Comparison of ENCODE assay signal across 1 cellular context in the genomic region with DNA sequence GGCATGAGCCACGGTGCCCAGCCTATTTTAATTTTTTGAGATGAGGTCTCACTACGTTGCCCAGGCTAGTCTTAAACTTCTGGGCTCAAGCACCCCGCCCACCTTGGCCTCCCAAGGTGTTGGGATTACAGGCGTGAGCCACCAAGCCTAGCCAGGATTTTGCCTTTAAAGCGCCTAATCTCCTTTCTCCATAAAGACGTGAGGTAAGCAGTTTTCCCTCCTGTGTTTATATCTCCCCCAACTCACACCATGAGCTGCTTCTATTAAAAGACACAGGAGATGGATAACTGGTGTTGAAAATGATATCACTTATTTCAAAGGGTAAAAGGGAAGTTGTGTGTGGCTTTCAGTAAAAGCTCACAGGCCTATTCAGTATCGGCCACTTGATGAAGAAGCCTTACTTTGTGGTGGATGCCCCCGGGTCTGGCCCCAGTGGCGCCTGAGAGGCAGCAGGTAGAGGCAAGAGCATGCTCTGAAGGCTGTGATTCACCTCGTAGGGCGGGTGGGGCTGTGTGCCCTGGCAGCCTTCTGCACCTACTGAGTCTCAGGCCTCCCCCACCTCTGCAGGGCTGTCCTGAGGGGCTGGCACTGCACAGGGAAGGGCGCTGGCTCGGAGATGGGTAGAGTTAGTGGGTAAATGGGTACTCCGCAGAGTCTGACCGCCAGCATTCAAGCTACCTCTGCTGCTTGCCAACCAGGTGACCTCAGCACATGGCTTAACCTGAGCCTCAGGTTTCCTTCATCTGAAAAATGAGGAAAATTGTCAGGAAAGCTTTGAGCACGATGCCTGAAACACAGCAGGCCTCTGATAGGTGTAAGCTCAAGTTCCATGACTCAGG.
TF ChIP-seq lines count a peak whose summit lies in the region.

No MANE protein-coding gene starts in this region.

TF ChIP-seq in K562, 482 proteins besides CTCF, POLR2A, EP300 and RAD21 (continued from another document):
- TF ChIP-seq, protein P1, sequence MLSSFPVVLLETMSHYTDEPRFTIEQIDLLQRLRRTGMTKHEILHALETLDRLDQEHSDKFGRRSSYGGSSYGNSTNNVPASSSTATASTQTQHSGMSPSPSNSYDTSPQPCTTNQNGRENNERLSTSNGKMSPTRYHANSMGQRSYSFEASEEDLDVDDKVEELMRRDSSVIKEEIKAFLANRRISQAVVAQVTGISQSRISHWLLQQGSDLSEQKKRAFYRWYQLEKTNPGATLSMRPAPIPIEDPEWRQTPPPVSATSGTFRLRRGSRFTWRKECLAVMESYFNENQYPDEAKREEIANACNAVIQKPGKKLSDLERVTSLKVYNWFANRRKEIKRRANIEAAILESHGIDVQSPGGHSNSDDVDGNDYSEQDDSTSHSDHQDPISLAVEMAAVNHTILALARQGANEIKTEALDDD (IDR thresholded peaks at IDR 0.05): no peak
- TF ChIP-seq, protein P2, sequence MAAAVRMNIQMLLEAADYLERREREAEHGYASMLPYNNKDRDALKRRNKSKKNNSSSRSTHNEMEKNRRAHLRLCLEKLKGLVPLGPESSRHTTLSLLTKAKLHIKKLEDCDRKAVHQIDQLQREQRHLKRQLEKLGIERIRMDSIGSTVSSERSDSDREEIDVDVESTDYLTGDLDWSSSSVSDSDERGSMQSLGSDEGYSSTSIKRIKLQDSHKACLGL (CRISPR knock-in tag; IDR thresholded peaks at IDR 0.05; ENCODE audit: borderline replicate concordance, poor library complexity, severe bottlenecking): no peak
- TF ChIP-seq TAF1 (IDR thresholded peaks at IDR 0.05; ENCODE audit: control insufficient read depth, extremely low read depth, insufficient read depth, low read length, severe bottlenecking) (no peak), ZNF586 (CRISPR knock-in tag; conservative IDR thresholded peaks at IDR 0.05) (no peak), ZFPM2 (CRISPR knock-in tag; IDR thresholded peaks at IDR 0.05) (no peak), CBFA2T2 (conservative IDR thresholded peaks at IDR 0.05) (peak; percentile 52; the same call in 1 of the 2 replicates), HDAC8 (tag; IDR thresholded peaks at IDR 0.05) (no peak), RUNX1 (IDR thresholded peaks at IDR 0.05; ENCODE audit: low read depth) (no peak), STAT5A (IDR thresholded peaks at IDR 0.05; ENCODE audit: borderline replicate concordance, low read length) (no peak), ESRRA (IDR thresholded peaks at IDR 0.05; ENCODE audit: borderline replicate concordance, low read depth) (no peak), SRSF9 (IDR thresholded peaks at IDR 0.05; ENCODE audit: borderline replicate concordance, low read depth, low read length) (no peak), L3MBTL2 (IDR thresholded peaks at IDR 0.05) (no peak), YY1 (IDR thresholded peaks at IDR 0.05; ENCODE audit: borderline replicate concordance in 1 of 3, control insufficient read depth in 1 of 3, extremely low read depth in 1 of 3, insufficient read depth in 3 of 3, insufficient read length in 1 of 3, insufficient replicate concordance in 2 of 3, low read depth in 1 of 3, low read length in 2 of 3) (no peak), KDM1A (IDR thresholded peaks at IDR 0.05) (0 out of 4 replicates have a peak, but pooled peaks of 1 of the 2 experiments have one; percentile 27), HDAC1 (IDR thresholded peaks at IDR 0.05) (no peak), BRD9 (IDR thresholded peaks at IDR 0.05; ENCODE audit: low read depth, partially characterized antibody) (no peak), NCOR1 (IDR thresholded peaks at IDR 0.05) (peak; percentile 22; the same call in 1 of the 2 replicates), POLR3A (IDR thresholded peaks at IDR 0.05; ENCODE audit: borderline replicate concordance, extremely low read depth, insufficient read depth, insufficient read length) (no peak), MAFG (tag; conservative IDR thresholded peaks at IDR 0.05) (no peak), BACH1 (tag; IDR thresholded peaks at IDR 0.05) (no peak), CBFA2T3 (IDR thresholded peaks at IDR 0.05) (peak; percentile 74), SETDB1 (IDR thresholded peaks at IDR 0.05; ENCODE audit: low read length) (no peak), ZEB2 (IDR thresholded peaks at IDR 0.05) (no peak; the same call in 1 of the 2 replicates)
- TF ChIP-seq, protein P3, sequence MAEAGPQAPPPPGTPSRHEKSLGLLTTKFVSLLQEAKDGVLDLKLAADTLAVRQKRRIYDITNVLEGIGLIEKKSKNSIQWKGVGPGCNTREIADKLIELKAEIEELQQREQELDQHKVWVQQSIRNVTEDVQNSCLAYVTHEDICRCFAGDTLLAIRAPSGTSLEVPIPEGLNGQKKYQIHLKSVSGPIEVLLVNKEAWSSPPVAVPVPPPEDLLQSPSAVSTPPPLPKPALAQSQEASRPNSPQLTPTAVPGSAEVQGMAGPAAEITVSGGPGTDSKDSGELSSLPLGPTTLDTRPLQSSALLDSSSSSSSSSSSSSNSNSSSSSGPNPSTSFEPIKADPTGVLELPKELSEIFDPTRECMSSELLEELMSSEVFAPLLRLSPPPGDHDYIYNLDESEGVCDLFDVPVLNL (CRISPR knock-in tag; IDR thresholded peaks at IDR 0.05; ENCODE audit: low read depth): no peak
- TF ChIP-seq, protein P4, sequence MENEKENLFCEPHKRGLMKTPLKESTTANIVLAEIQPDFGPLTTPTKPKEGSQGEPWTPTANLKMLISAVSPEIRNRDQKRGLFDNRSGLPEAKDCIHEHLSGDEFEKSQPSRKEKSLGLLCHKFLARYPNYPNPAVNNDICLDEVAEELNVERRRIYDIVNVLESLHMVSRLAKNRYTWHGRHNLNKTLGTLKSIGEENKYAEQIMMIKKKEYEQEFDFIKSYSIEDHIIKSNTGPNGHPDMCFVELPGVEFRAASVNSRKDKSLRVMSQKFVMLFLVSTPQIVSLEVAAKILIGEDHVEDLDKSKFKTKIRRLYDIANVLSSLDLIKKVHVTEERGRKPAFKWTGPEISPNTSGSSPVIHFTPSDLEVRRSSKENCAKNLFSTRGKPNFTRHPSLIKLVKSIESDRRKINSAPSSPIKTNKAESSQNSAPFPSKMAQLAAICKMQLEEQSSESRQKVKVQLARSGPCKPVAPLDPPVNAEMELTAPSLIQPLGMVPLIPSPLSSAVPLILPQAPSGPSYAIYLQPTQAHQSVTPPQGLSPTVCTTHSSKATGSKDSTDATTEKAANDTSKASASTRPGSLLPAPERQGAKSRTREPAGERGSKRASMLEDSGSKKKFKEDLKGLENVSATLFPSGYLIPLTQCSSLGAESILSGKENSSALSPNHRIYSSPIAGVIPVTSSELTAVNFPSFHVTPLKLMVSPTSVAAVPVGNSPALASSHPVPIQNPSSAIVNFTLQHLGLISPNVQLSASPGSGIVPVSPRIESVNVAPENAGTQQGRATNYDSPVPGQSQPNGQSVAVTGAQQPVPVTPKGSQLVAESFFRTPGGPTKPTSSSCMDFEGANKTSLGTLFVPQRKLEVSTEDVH (IDR thresholded peaks at IDR 0.05; ENCODE audit: low read depth, partially characterized antibody): no peak
- TF ChIP-seq, protein P5, sequence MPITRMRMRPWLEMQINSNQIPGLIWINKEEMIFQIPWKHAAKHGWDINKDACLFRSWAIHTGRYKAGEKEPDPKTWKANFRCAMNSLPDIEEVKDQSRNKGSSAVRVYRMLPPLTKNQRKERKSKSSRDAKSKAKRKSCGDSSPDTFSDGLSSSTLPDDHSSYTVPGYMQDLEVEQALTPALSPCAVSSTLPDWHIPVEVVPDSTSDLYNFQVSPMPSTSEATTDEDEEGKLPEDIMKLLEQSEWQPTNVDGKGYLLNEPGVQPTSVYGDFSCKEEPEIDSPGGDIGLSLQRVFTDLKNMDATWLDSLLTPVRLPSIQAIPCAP (CRISPR knock-in tag; IDR thresholded peaks at IDR 0.05; ENCODE audit: borderline replicate concordance): no peak
- TF ChIP-seq, protein P6, sequence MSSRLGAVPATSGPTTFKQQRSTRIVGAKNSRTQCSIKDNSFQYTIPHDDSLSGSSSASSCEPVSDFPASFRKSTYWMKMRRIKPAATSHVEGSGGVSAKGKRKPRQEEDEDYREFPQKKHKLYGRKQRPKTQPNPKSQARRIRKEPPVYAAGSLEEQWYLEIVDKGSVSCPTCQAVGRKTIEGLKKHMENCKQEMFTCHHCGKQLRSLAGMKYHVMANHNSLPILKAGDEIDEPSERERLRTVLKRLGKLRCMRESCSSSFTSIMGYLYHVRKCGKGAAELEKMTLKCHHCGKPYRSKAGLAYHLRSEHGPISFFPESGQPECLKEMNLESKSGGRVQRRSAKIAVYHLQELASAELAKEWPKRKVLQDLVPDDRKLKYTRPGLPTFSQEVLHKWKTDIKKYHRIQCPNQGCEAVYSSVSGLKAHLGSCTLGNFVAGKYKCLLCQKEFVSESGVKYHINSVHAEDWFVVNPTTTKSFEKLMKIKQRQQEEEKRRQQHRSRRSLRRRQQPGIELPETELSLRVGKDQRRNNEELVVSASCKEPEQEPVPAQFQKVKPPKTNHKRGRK (tag; IDR thresholded peaks at IDR 0.05): no peak
- TF ChIP-seq, protein P7, sequence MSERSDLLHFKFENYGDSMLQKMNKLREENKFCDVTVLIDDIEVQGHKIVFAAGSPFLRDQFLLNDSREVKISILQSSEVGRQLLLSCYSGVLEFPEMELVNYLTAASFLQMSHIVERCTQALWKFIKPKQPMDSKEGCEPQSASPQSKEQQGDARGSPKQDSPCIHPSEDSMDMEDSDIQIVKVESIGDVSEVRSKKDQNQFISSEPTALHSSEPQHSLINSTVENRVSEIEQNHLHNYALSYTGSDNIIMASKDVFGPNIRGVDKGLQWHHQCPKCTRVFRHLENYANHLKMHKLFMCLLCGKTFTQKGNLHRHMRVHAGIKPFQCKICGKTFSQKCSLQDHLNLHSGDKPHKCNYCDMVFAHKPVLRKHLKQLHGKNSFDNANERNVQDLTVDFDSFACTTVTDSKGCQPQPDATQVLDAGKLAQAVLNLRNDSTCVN (CRISPR knock-in tag; IDR thresholded peaks at IDR 0.05): no peak
- TF ChIP-seq, protein P8, sequence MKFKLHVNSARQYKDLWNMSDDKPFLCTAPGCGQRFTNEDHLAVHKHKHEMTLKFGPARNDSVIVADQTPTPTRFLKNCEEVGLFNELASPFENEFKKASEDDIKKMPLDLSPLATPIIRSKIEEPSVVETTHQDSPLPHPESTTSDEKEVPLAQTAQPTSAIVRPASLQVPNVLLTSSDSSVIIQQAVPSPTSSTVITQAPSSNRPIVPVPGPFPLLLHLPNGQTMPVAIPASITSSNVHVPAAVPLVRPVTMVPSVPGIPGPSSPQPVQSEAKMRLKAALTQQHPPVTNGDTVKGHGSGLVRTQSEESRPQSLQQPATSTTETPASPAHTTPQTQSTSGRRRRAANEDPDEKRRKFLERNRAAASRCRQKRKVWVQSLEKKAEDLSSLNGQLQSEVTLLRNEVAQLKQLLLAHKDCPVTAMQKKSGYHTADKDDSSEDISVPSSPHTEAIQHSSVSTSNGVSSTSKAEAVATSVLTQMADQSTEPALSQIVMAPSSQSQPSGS (CRISPR knock-in tag; IDR thresholded peaks at IDR 0.05): no peak
- TF ChIP-seq, protein P9, sequence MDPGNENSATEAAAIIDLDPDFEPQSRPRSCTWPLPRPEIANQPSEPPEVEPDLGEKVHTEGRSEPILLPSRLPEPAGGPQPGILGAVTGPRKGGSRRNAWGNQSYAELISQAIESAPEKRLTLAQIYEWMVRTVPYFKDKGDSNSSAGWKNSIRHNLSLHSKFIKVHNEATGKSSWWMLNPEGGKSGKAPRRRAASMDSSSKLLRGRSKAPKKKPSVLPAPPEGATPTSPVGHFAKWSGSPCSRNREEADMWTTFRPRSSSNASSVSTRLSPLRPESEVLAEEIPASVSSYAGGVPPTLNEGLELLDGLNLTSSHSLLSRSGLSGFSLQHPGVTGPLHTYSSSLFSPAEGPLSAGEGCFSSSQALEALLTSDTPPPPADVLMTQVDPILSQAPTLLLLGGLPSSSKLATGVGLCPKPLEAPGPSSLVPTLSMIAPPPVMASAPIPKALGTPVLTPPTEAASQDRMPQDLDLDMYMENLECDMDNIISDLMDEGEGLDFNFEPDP (CRISPR knock-in tag; IDR thresholded peaks at IDR 0.05): no peak
- TF ChIP-seq, protein P10, sequence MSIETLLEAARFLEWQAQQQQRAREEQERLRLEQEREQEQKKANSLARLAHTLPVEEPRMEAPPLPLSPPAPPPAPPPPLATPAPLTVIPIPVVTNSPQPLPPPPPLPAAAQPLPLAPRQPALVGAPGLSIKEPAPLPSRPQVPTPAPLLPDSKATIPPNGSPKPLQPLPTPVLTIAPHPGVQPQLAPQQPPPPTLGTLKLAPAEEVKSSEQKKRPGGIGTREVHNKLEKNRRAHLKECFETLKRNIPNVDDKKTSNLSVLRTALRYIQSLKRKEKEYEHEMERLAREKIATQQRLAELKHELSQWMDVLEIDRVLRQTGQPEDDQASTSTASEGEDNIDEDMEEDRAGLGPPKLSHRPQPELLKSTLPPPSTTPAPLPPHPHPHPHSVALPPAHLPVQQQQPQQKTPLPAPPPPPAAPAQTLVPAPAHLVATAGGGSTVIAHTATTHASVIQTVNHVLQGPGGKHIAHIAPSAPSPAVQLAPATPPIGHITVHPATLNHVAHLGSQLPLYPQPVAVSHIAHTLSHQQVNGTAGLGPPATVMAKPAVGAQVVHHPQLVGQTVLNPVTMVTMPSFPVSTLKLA (conservative IDR thresholded peaks at IDR 0.05): no peak
- TF ChIP-seq, protein P11, sequence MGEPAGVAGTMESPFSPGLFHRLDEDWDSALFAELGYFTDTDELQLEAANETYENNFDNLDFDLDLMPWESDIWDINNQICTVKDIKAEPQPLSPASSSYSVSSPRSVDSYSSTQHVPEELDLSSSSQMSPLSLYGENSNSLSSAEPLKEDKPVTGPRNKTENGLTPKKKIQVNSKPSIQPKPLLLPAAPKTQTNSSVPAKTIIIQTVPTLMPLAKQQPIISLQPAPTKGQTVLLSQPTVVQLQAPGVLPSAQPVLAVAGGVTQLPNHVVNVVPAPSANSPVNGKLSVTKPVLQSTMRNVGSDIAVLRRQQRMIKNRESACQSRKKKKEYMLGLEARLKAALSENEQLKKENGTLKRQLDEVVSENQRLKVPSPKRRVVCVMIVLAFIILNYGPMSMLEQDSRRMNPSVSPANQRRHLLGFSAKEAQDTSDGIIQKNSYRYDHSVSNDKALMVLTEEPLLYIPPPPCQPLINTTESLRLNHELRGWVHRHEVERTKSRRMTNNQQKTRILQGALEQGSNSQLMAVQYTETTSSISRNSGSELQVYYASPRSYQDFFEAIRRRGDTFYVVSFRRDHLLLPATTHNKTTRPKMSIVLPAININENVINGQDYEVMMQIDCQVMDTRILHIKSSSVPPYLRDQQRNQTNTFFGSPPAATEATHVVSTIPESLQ (CRISPR knock-in tag; IDR thresholded peaks at IDR 0.05): no peak
